In the genomic region with DNA sequence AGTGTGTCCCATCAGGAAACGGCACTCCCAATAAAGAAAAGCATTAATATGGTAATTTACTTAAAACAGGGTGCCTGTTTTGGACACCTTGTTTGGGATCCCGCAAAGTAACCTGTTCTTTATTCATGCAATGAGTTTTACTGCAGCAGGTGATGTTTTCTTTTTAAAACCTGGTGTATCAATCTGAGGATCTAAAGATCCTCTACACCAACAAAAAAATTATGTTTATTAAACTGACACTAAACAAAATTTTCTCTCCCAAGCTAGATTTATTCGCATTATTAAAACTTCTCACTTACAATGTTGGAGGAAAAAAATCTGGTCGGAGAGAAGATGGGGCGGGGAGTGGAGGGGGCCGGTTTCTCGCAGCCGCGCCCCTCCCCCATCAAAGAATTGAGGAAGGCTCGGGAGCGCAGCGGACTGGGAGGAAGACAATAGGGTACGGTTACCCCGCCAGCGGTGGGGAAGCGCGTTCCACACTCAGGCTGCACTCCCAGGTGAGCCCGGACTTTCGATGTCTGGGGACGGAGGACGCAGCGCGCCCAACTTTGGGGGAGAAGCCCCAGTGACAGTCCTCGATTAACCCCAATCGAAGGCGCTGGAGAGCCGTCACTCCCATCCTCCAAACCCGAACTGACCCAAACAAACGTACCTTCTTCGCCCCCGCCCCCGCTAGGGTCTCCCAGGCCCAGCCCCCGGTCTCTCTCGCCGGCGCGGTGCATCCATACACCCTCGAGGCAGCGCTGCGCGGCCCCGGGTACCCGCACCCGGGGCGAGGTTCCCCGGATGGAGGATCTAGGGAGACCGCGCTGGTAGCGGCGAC, we compare ENCODE assay signal across 9 cellular contexts. TPM values are rescaled to one million over a fixed set of nuclear protein-coding genes. Genes with fewer than 3 reads are reported as not detected.
A peak's percentile ranks its signal among the peaks of the same experiment; 100 is the strongest.
DNase-seq lines count a peak whose midpoint lies in the region; ATAC-seq, FAIRE-seq and TF ChIP-seq lines count a peak whose summit lies in the region.
"Had no signal": no experiment of that assay in that cellular context is flagged by ENCODE, and none has a peak within 500 bp of the region (broad histone marks: within the 10 kb centered on the region; RNA-seq: fewer than 3 reads in every experiment).

No MANE protein-coding gene starts in this region.

- H2AFZ ChIP-seq in H1 (ENCODE audit: low read length) = no peak overlapping the region
- H2AFZ ChIP-seq in neural cell (ENCODE audit: low read depth, low read length) = peak overlapping the region; percentile 33

- H2BK120ac ChIP-seq in H1 (replicated peaks; ENCODE audit: low read depth, low read length) = no peak overlapping the region

- TF ChIP-seq POLR2A in H1 (IDR thresholded peaks at IDR 0.05; ENCODE audit: control extremely low read depth in 1 of 2, low read depth in 2 of 2, low read length in 2 of 2) = no peak; a peak in 1 of 3 replicates

- H4K20me1 ChIP-seq in H1 (replicated peaks in 1 of 2; ENCODE audit: control insufficient read depth in 1 of 2, insufficient read depth in 2 of 2, low read length in 2 of 2) (peaks cover 14 to 20% of the 10 kb centered on the region in 2 experiments), neural cell (ENCODE audit: insufficient read depth) (peaks cover 5% of the 10 kb centered on the region)

- no peaks in the 10 kb centered on the region; the same call in 1 of the 2 replicates for H3K9me3 ChIP-seq in ES-I3 (ENCODE audit: control insufficient read depth, insufficient read depth, low read length)
- H3K9me3 ChIP-seq in H1 (ENCODE audit: insufficient read depth in 2 of 2, low read depth in 1 of 2, low read length in 1 of 2) = no peaks in the 10 kb centered on the region
- no peaks in the 10 kb centered on the region for H3K9me3 ChIP-seq in neural cell (ENCODE audit: low read length)

- peak overlapping the region; percentile 99 for H3K18ac ChIP-seq in H1 (ENCODE audit: extremely low read depth, low read length)

- H4K91ac ChIP-seq in H1 (replicated peaks; ENCODE audit: insufficient read length, low read length) = peak overlapping the region; percentile 42

- TF ChIP-seq RAD21 in H1 (IDR thresholded peaks at IDR 0.05 in 1 of 2, conservative IDR thresholded peaks at IDR 0.05 in 1 of 2; ENCODE audit: low read depth in 2 of 2, low read length in 2 of 2) (peak in 1 of 2 experiments; percentile 0; a peak in 1 of 4 replicates), neural cell (conservative IDR thresholded peaks at IDR 0.05) (peak; percentile 14)

- H3K23ac ChIP-seq in H1 (ENCODE audit: insufficient read length) = no peak overlapping the region

- H2BK15ac ChIP-seq in H1 (ENCODE audit: low read length) = no peak overlapping the region

- 1% methylated on average over 47 of the region's 50 CpGs; no CpG with 5 or more reads in 1 of the 2 experiments for WGBS in H1 (ENCODE audit: extremely low coverage in 1 of 2, insufficient coverage in 1 of 2, insufficient read length in 1 of 2, insufficient replicate concordance in 2 of 2, low coverage in 1 of 2, low lambda C conversion rate in 2 of 2, missing lambda C conversion rate in 1 of 2), 2 experiments

- H3K14ac ChIP-seq in H1 (ENCODE audit: insufficient read length) = no peak overlapping the region

- no peaks in the 10 kb centered on the region for H3K9me2 ChIP-seq in neural cell (ENCODE audit: insufficient read depth, low read length)

- H3K9ac ChIP-seq in ES-I3 (ENCODE audit: low read depth, low read length) = peak overlapping the region; percentile 100
- peak overlapping the region; percentile 96 to 99 (median 99) for H3K9ac ChIP-seq in H1 (replicated peaks in 1 of 4; ENCODE audit: extremely low read depth in 1 of 4, low read depth in 3 of 4, low read length in 3 of 4)
- H3K9ac ChIP-seq in neural cell (ENCODE audit: low read length) = peak overlapping the region; percentile 100

- no peak for TF ChIP-seq EP300 in H1 (IDR thresholded peaks at IDR 0.05; ENCODE audit: borderline replicate concordance in 1 of 2, low read depth in 2 of 2, low read length in 2 of 2)
- TF ChIP-seq EP300 in neural cell (conservative IDR thresholded peaks at IDR 0.05; ENCODE audit: poor library complexity, severe bottlenecking) = no peak

- H3K4me3 ChIP-seq in H1 (ENCODE audit: extremely low read depth in 1 of 4, insufficient read depth in 2 of 4, low read depth in 3 of 4, low read length in 4 of 4) (peak overlapping the region; percentile 87 to 99 (median 96)), neural cell (ENCODE audit: low read length) (peak overlapping the region; percentile 99)

- H3K36me3 ChIP-seq in ES-I3 (ENCODE audit: insufficient read depth, low read length) (peaks cover 18% of the 10 kb centered on the region; the same call in 1 of the 2 replicates), H1 (ENCODE audit: control insufficient read depth in 2 of 4, insufficient read depth in 4 of 4, low read length in 3 of 4) (peaks cover 6 to 43% (median 25%) of the 10 kb centered on the region in 4 experiments; a peak in 7 of 8 replicates), neural cell (ENCODE audit: insufficient read depth, low read length) (peaks cover 6% of the 10 kb centered on the region)

- H3K79me2 ChIP-seq in H1 (ENCODE audit: control insufficient read depth in 1 of 2, insufficient read depth in 2 of 2, low read length in 2 of 2) (peaks cover 24 to 63% of the 10 kb centered on the region in 2 experiments), neural cell (replicated peaks; ENCODE audit: insufficient read depth, low read length) (peaks cover 53% of the 10 kb centered on the region)

- ATAC-seq in GM18498 (IDR thresholded peaks at IDR 0.05; ENCODE audit: unreplicated experiment) = no peak

- H3K23me2 ChIP-seq in H1 (ENCODE audit: low read depth, low read length) = peaks cover 5% of the 10 kb centered on the region

- H3K79me1 ChIP-seq in H1 (ENCODE audit: low read depth, low read length) = no peaks in the 10 kb centered on the region

- peak overlapping the region; percentile 95 for H3K56ac ChIP-seq in H1 (replicated peaks; ENCODE audit: insufficient read length, low read depth, low read length)

- H3K4ac ChIP-seq in H1 (replicated peaks; ENCODE audit: insufficient read length, low read depth, low read length) = peak overlapping the region; percentile 83

- no peaks in the 10 kb centered on the region for H3K27me3 ChIP-seq in H1 (replicated peaks in 1 of 4; ENCODE audit: control insufficient read depth in 3 of 4, extremely low read depth in 1 of 4, insufficient read depth in 3 of 4, low read length in 3 of 4)
- no peaks in the 10 kb centered on the region for H3K27me3 ChIP-seq in neural cell (ENCODE audit: insufficient read depth, low read depth, low read length)

- no peak overlapping the region for H2BK20ac ChIP-seq in H1 (ENCODE audit: low read length)

- peak overlapping the region; percentile 84 for H4K8ac ChIP-seq in H1 (ENCODE audit: extremely low read depth, insufficient read depth, low read length)

- peak overlapping the region; percentile 90 for H2BK5ac ChIP-seq in H1 (ENCODE audit: low read depth, low read length)

- H3K27ac ChIP-seq in H1 (ENCODE audit: low read depth, low read length) = peak overlapping the region; percentile 95
- H3K27ac ChIP-seq in neural cell (ENCODE audit: low read length) = peak overlapping the region; percentile 99

- no peak overlapping the region for H2BK12ac ChIP-seq in H1 (ENCODE audit: low read depth, low read length)

- CTCF ChIA-PET in H1 (lab: Charles Lee; ENCODE audit: partially characterized antibody) = interaction anchor here (1.2 kb wide), 1 partner anchor 201 kb away, joined by 3 read pairs; no protein-coding TSS in a partner anchor

- H2AK5ac ChIP-seq in H1 (ENCODE audit: low read depth, low read length) = no peak overlapping the region

- in situ Hi-C loops in GM13977 (cut with MboI; ENCODE audit: low pct_unique_long_range_greater_than_20kb, low sequenced_read_pairs, unreplicated experiment) = no loop called here

- H3K4me1 ChIP-seq in ES-I3 (ENCODE audit: insufficient read depth, low read length) = peaks cover 7% of the 10 kb centered on the region
- H3K4me1 ChIP-seq in H1 (replicated peaks in 1 of 4; ENCODE audit: control insufficient read depth in 3 of 4, insufficient read depth in 4 of 4, low read length in 3 of 4) = peaks cover 0 to 6% (median 3%) of the 10 kb centered on the region in 4 experiments; a peak in 3 of 7 replicates

- H3F3A ChIP-seq in neural cell (ENCODE audit: insufficient read depth, low read length, poor library complexity, severe bottlenecking) = peaks cover 8% of the 10 kb centered on the region

- H4K5ac ChIP-seq in H1 (ENCODE audit: insufficient read length, low read depth, low read length) = peak overlapping the region; percentile 85

- DNase-seq in NCI-H2171 (lab: John Stamatoyannopoulos, UW) (peak; percentile 33), H1 (ENCODE audit: low read depth in 1 of 2, low spot score in 2 of 2) (no peak), GM13977 (ENCODE audit: low spot score) (no peak), SHP77 treated with DMSO at 0.1 percent for 48 hours (lab: John Stamatoyannopoulos, UW) (no peak), CD1c-positive myeloid dendritic cell (ENCODE audit: extremely low spot score) (no peak)

- FAIRE-seq in H1 (lab: Jason Lieb, UNC) = no peak
- FAIRE-seq: endothelial cell of umbilical vein had no signal

- TF ChIP-seq CTCF in H1 (IDR thresholded peaks at IDR 0.05; ENCODE audit: control extremely low read depth in 1 of 3, insufficient read depth in 1 of 3, low read depth in 1 of 3, low read length in 3 of 3) (no peak), neural cell (IDR thresholded peaks at IDR 0.05; ENCODE audit: poor library complexity, severe bottlenecking) (no peak), GM13977 (IDR thresholded peaks at IDR 0.05; ENCODE audit: extremely low read depth, insufficient read depth, missing control alignments) (no peak)

- POLR2A ChIA-PET in H1 (lab: Charles Lee; ENCODE audit: partially characterized antibody) = interaction anchor here (0.5 to 2.3 kb wide), 30 partner anchors 12 to 520 kb away, joined by 3 to 9 read pairs (median 4); a partner anchor contains a TSS

- H3K4me2 ChIP-seq in H1 (ENCODE audit: insufficient read depth in 1 of 2, low read depth in 2 of 2, low read length in 2 of 2) (peak overlapping the region; percentile 77 to 88), neural cell (ENCODE audit: low read length) (peak overlapping the region; percentile 96)

RNA-seq across cellular contexts. Expression of a gene that starts 1.3 kb away (rescaled TPM):
- 2,258 and 2,327 TPM in 2 replicates for total RNA-seq in H1 (2021; fragmentation: NEBNext Ultra II Directional; extraction: Animal tissue kit (Norgen Biotek cat#: 25700))
- polyA plus RNA-seq in H1 (2011; rRNA removed) (1,771 and 2,134 TPM in 2 replicates), neural cell (1,994 and 2,264 TPM in 2 replicates)
- 2,003 TPM for polyA plus RNA-seq in H1 (2011; cell fraction: cytosol; rRNA removed)
- polyA plus RNA-seq in H1 (2011; cell fraction: nucleus; rRNA removed) = 868 TPM
- polyA plus RNA-seq in H1 (2012, experiment 1 of 2) = 1,729 to 2,378 TPM (median 2,052 TPM) in 4 replicates
- polyA plus RNA-seq in H1 (2012, experiment 2 of 2) = 693 TPM
- 2,069 TPM for polyA plus RNA-seq in H1 (2013, experiment 1 of 2)
- 2,475 TPM for polyA plus RNA-seq in H1 (2013, experiment 2 of 2)
- polyA minus RNA-seq in H1 (2011; rRNA and poly(A)+ RNA removed) = 1,038 and 1,243 TPM in 2 replicates
- 1,995 TPM for polyA minus RNA-seq in H1 (2011; cell fraction: cytosol; rRNA and poly(A)+ RNA removed)
- 801 TPM for polyA minus RNA-seq in H1 (2011; cell fraction: nucleus; rRNA and poly(A)+ RNA removed)
- 1,714 and 1,764 TPM in 2 replicates for polyA minus RNA-seq in neural cell

RNA-seq across cellular contexts. Expression of a gene that starts 54.8 kb away (rescaled TPM):
- 17.2 and 20.3 TPM in 2 replicates for total RNA-seq in H1 (2021; fragmentation: NEBNext Ultra II Directional; extraction: Animal tissue kit (Norgen Biotek cat#: 25700))
- 5.2 and 6.4 TPM in 2 replicates for polyA plus RNA-seq in H1 (2011; rRNA removed)
- 11.9 TPM for polyA plus RNA-seq in H1 (2011; cell fraction: cytosol; rRNA removed)
- 7.7 TPM for polyA plus RNA-seq in H1 (2011; cell fraction: nucleus; rRNA removed)
- polyA plus RNA-seq in H1 (2012, experiment 1 of 2) = 14.3 to 16.8 TPM (median 14.9 TPM) in 4 replicates
- polyA plus RNA-seq in H1 (2012, experiment 2 of 2) = 8.3 TPM
- polyA plus RNA-seq in H1 (2013, experiment 1 of 2) = 26.4 TPM
- polyA plus RNA-seq in H1 (2013, experiment 2 of 2) = 27.6 TPM
- polyA minus RNA-seq in H1 (2011; rRNA and poly(A)+ RNA removed) = 4.1 and 5.4 TPM in 2 replicates
- 3.7 TPM for polyA minus RNA-seq in H1 (2011; cell fraction: cytosol; rRNA and poly(A)+ RNA removed)
- polyA minus RNA-seq in H1 (2011; cell fraction: nucleus; rRNA and poly(A)+ RNA removed) = 9.7 TPM
- 15.8 and 21.9 TPM in 2 replicates for polyA plus RNA-seq in neural cell
- 28.2 and 28.6 TPM in 2 replicates for polyA minus RNA-seq in neural cell
